ENCODE assay signal across 21 cellular contexts in the genomic region with DNA sequence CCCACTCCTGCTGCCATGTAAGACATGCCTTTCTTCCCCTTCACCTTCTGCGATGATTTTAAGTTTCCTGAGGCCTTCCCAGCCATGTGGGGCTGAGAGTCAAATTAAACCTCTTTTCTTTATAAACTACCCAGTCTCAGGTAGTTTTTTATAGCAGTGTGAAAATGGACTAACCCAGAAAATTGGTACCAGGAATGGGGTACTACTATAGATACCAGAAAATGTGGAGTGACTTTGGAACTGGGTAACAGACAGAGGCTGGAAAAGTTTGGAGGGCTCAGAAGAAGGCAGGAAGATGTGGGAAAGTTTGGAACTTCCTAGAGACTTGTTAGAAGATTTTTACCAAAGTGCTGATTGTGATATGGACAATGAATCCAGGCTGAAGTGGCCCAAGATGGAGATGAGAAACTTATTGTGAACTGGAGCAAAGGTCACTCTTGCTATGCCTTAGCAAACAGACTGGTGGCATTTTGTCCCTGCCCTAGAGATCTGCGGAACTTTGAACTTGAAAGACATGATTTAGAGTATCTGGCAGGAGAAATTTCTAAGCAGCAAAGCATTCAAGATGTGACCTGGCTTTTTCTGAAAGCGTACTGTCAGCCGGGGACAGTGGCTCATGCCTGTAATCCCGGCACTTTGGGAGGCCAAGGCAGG.
"Had no signal": no experiment of that assay in that cellular context is flagged by ENCODE, and none has a peak within 500 bp of the region (broad histone marks: within the 10 kb centered on the region; RNA-seq: fewer than 3 reads in every experiment).

No MANE protein-coding gene starts in this region.

- DNase-seq: KBM-7, MV-4-11, NCI-H1048, NCI-H1105, NCI-H1417, NCI-H1436 treated with DMSO at 0.1 percent for 48 hours, NCI-H1694, NCI-H187 treated with DMSO at 0.1 percent for 48 hours, NCI-H2029 treated with DMSO at 0.1 percent for 48 hours, NCI-H2107, NCI-H2227 treated with DMSO at 0.1 percent for 48 hours, NCI-H524, NCI-H526 treated with DMSO at 0.1 percent for 48 hours, NCI-H748 treated with DMSO at 0.1 percent for 48 hours, PC-3, SHP77, SK-N-SH, SW 1271 had no signal

- H3K27me3 Mint-ChIP-seq: IgD-negative memory B cell had no signal

- H3K4me2 ChIP-seq: SK-N-SH had no signal

- ATAC-seq: Panc1, PC-3 had no signal

- H3K9me2 ChIP-seq: SK-N-SH had no signal

- H3K9ac ChIP-seq: SK-N-SH had no signal

- H3K9me3 Mint-ChIP-seq: IgD-negative memory B cell had no signal

- H3K27ac ChIP-seq: RWPE1 had no signal
